ENCODE assay signal across 8 cellular contexts in the genomic region with DNA sequence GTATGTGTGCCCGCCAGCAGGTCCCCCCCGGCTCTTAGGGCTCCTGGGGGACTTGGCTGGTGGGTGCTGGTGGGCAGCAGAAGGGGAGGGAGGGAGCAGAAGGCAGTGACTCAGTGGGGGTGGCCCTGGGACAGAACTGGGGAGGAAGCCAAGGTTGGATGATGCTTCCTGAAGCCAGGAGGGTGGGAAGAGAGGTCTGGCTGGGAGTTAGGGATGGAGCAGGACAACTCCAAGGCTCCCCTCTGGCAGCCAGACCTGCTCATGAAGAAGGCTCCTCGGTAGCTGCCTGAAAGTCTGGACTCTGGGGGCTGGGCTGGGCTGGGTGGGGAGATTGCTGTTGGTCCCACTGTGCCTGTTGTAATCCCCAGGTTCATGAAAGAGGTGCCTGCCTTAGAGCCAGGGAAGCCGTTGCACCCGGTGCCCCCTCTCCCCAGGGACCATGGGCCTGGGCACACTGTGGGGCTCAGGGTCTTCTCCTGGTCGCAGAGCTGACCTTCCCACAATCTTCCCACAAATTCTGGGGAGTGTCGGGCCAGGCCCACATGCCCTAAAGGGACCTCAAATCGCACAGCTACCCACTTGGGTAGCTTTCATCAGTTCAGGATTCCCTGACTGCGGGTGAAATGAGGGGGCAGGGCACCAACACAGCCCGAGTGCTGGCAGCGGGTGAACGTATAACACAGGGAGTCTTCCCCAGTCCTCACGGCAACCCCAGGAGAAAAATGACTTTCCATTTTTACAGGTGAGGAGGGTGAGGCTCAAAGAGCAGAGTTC. TPM values are rescaled to one million over a fixed set of nuclear protein-coding genes. Genes with fewer than 3 reads are reported as not detected.
A peak's percentile ranks its signal among the peaks of the same experiment; 100 is the strongest.
DNase-seq lines count a peak whose midpoint lies in the region; ATAC-seq and TF ChIP-seq lines count a peak whose summit lies in the region.

No MANE protein-coding gene starts in this region.

- peaks cover 26% of the 10 kb centered on the region for H3K79me2 ChIP-seq in ACC112 (ENCODE audit: control insufficient read depth, insufficient read depth, low read length, unreplicated experiment)

- no peaks in the 10 kb centered on the region for H3K27me3 ChIP-seq in ACC112 (ENCODE audit: insufficient read depth, low read length)
- no peaks in the 10 kb centered on the region for H3K27me3 ChIP-seq in testis

- peak overlapping the region; percentile 88 for H3K4me3 Mint-ChIP-seq in activated naive CD8-positive, alpha-beta T cell treated with anti-CD3 and anti-CD28 coated beads, Interleukin-2, amount 10 ng/mL, durations not matched to agents 7 days and 5 days

- peak overlapping the region; percentile 95 for H3K27ac ChIP-seq in ACC112 (ENCODE audit: low read depth, low read length)
- H3K27ac ChIP-seq in testis, result peak overlapping the region in 1 of 2 donors; percentile 36

- H3K4me3 ChIP-seq in ACC112 (ENCODE audit: low read depth, low read length) (peak overlapping the region; percentile 85), HFF-Myc (replicated peaks; ENCODE audit: low read depth, low read length) (peak overlapping the region; percentile 74), testis (peak overlapping the region; percentile 65 to 67)

- H3K4me1 ChIP-seq in ACC112 (ENCODE audit: control insufficient read depth, insufficient read depth, low read length, unreplicated experiment) (peaks cover 35% of the 10 kb centered on the region), testis (peaks cover 17% of the 10 kb centered on the region)

- no peak for TF ChIP-seq CTCF in HFF-Myc (IDR thresholded peaks at IDR 0.05; ENCODE audit: low read depth, low read length, missing control alignments)
- no peak for TF ChIP-seq CTCF in testis (IDR thresholded peaks at IDR 0.05)

- no peaks in the 10 kb centered on the region for H3K27me3 Mint-ChIP-seq in activated naive CD8-positive, alpha-beta T cell treated with anti-CD3 and anti-CD28 coated beads, Interleukin-2, amount 10 ng/mL, durations not matched to agents 7 days and 5 days

- H3K36me3 ChIP-seq in ACC112 (ENCODE audit: insufficient read depth, low read length) (peaks cover 13% of the 10 kb centered on the region; the same call in 1 of the 2 replicates), testis (ENCODE audit: low read depth, missing control alignments) (no peaks in the 10 kb centered on the region)

- no peaks in the 10 kb centered on the region for H3K9me3 Mint-ChIP-seq in activated naive CD8-positive, alpha-beta T cell treated with anti-CD3 and anti-CD28 coated beads, Interleukin-2, amount 10 ng/mL, durations not matched to agents 7 days and 5 days

- DNase-seq in HFF-Myc (ENCODE audit: extremely low read depth, low read depth), result peak; percentile 61
- no peak for DNase-seq in activated naive CD8-positive, alpha-beta T cell treated with anti-CD3 and anti-CD28 coated beads, Interleukin-2, amount 10 ng/mL, durations not matched to agents 7 days and 5 days
- peak; percentile 52 for DNase-seq in iris pigment epithelial cell (ENCODE audit: low read depth)
- peak; percentile 32 for DNase-seq in testis
- no peak for DNase-seq in stimulated activated CD4-positive, alpha-beta T cell treated with anti-CD3 and anti-CD28 coated beads, Interleukin-4, amount 100 ng/mL, for 24 hours
- DNase-seq in DMS53 (lab: John Stamatoyannopoulos, UW), result no peak

- no peak overlapping the region for H2AFZ ChIP-seq in ACC112 (ENCODE audit: low read length, unreplicated experiment)

- ATAC-seq in activated naive CD8-positive, alpha-beta T cell treated with anti-CD3 and anti-CD28 coated beads, Interleukin-2, amount 10 ng/mL, durations not matched to agents 7 days and 5 days (ENCODE audit: low read depth), result no peak
- ATAC-seq in HG03342 (IDR thresholded peaks at IDR 0.05; ENCODE audit: unreplicated experiment), result no peak

- POLR2A ChIA-PET in activated naive CD8-positive, alpha-beta T cell treated with anti-CD3 and anti-CD28 coated beads, Interleukin-2, amount 10 ng/mL, durations not matched to agents 7 days and 5 days (lab: Charles Lee), result interaction anchor here (0.9 to 1.8 kb wide), 7 partner anchors 8 to 34 kb away, joined by 3 to 6 read pairs (median 3); partner anchors contain the start of genes FHOD1 and SLC9A5

- intact Hi-C loops in testis (cut with DNase I; ENCODE audit: low total_unique reads), result no loop called here

- 59 to 70% methylated on average over 2 to 13 of the region's 13 CpGs for WGBS in testis, 2 donors

- H3K9me3 ChIP-seq in testis, result no peaks in the 10 kb centered on the region

- H3K4me1 Mint-ChIP-seq in activated naive CD8-positive, alpha-beta T cell treated with anti-CD3 and anti-CD28 coated beads, Interleukin-2, amount 10 ng/mL, durations not matched to agents 7 days and 5 days, result peaks cover 12% of the 10 kb centered on the region

- no peak for TF ChIP-seq POLR2A in testis (IDR thresholded peaks at IDR 0.05)

- peaks cover 6% of the 10 kb centered on the region for H3K36me3 Mint-ChIP-seq in activated naive CD8-positive, alpha-beta T cell treated with anti-CD3 and anti-CD28 coated beads, Interleukin-2, amount 10 ng/mL, durations not matched to agents 7 days and 5 days

- peak overlapping the region; percentile 81 for H3K27ac Mint-ChIP-seq in activated naive CD8-positive, alpha-beta T cell treated with anti-CD3 and anti-CD28 coated beads, Interleukin-2, amount 10 ng/mL, durations not matched to agents 7 days and 5 days

RNA-seq across cellular contexts. Expression of gene PLEKHG4, which starts 1.1 kb away (rescaled TPM):
- total RNA-seq in activated naive CD8-positive, alpha-beta T cell treated with anti-CD3 and anti-CD28 coated beads, Interleukin-2, amount 10 ng/mL, durations not matched to agents 7 days and 5 days, result 10 to 100 TPM; 15.7 to 18.2 TPM
- 100 to 1,000 TPM in 1 of 2 donors, 10 to 100 TPM in 1; 86.5 to 137 TPM for total RNA-seq in testis
- 102 TPM for polyA plus RNA-seq in testis (ENCODE audit: insufficient read depth, low read depth, low replicate concordance)

RNA-seq across cellular contexts. Expression of gene SLC9A5, which starts 29.4 kb away (rescaled TPM):
- 1 to 10 TPM; 3.5 to 4.5 TPM for total RNA-seq in activated naive CD8-positive, alpha-beta T cell treated with anti-CD3 and anti-CD28 coated beads, Interleukin-2, amount 10 ng/mL, durations not matched to agents 7 days and 5 days
- 10 to 100 TPM in 1 of 2 donors, 1 to 10 TPM in 1; 6.8 to 15.7 TPM for total RNA-seq in testis
- polyA plus RNA-seq in testis (ENCODE audit: insufficient read depth, low read depth, low replicate concordance), result 4.8 TPM

RNA-seq across cellular contexts. Expression of gene FHOD1, which starts 30.9 kb away (rescaled TPM):
- 10 to 100 TPM; 92.2 to 92.8 TPM for total RNA-seq in activated naive CD8-positive, alpha-beta T cell treated with anti-CD3 and anti-CD28 coated beads, Interleukin-2, amount 10 ng/mL, durations not matched to agents 7 days and 5 days
- 10 to 100 TPM; 28.8 to 40.0 TPM for total RNA-seq in testis
- 17.0 TPM for polyA plus RNA-seq in testis (ENCODE audit: insufficient read depth, low read depth, low replicate concordance)

RNA-seq across cellular contexts. Expression of gene KCTD19, which starts 48.4 kb away (rescaled TPM):
- total RNA-seq in activated naive CD8-positive, alpha-beta T cell treated with anti-CD3 and anti-CD28 coated beads, Interleukin-2, amount 10 ng/mL, durations not matched to agents 7 days and 5 days, result 1 to 10 TPM; 1.2 to 1.6 TPM
- total RNA-seq in testis, result 100 to 1,000 TPM in 1 of 2 donors, 10 to 100 TPM in 1; 59.2 to 102 TPM
- 144 TPM for polyA plus RNA-seq in testis (ENCODE audit: insufficient read depth, low read depth, low replicate concordance)

RNA-seq across cellular contexts. Expression of gene LRRC36, which starts 48.4 kb away (rescaled TPM):
- total RNA-seq in activated naive CD8-positive, alpha-beta T cell treated with anti-CD3 and anti-CD28 coated beads, Interleukin-2, amount 10 ng/mL, durations not matched to agents 7 days and 5 days, result under 1 TPM; 0.28 to 0.64 TPM
- 10 to 100 TPM; 28.3 to 40.9 TPM for total RNA-seq in testis
- 94.5 TPM for polyA plus RNA-seq in testis (ENCODE audit: insufficient read depth, low read depth, low replicate concordance)

Comparison
In these comparisons a context has a peak if more than half of its experiments do, and no peak if none do; other contexts are left out.
1. DNase-seq: peak in HFF-Myc (single experiment), iris pigment epithelial cell (single experiment) and testis (single experiment); none in activated naive CD8-positive, alpha-beta T cell treated with anti-CD3 and anti-CD28 coated beads, Interleukin-2, amount 10 ng/mL, durations not matched to agents 7 days and 5 days (single experiment), stimulated activated CD4-positive, alpha-beta T cell treated with anti-CD3 and anti-CD28 coated beads, Interleukin-4, amount 100 ng/mL, for 24 hours (single experiment) and DMS53 (single experiment).
2. RNA of gene PLEKHG4, which starts 1.1 kb away (total RNA-seq): 86.5 to 137 TPM in testis; 15.7 to 18.2 TPM in activated naive CD8-positive, alpha-beta T cell treated with anti-CD3 and anti-CD28 coated beads, Interleukin-2, amount 10 ng/mL, durations not matched to agents 7 days and 5 days; every median in the first group is over 4 times any median in the second.
3. Peak in every context shown above with its lines, with median percentiles within 50 percentile points of each other: H3K4me3 ChIP-seq.